24 cellular contexts compared by ENCODE assay signal in the genomic region with DNA sequence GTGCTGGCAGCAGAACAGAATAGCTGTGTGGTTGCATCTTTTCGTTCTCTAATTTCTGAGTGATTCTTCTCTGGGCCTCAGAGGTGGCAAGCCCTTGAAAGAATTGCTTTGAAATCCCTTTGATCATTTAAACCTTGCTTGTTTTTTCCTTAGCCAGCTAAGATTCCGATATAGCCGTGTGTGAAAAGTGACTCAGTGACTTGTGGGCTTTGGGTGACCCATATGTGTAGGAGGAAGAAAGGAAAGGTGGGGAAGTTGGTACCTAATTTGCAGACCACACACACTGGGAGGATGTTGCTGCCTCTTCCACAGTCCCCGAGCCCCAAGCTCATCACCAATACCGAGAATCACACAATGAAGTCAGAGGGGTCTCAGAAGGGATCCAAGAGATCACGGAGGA. TPM values are rescaled to one million over a fixed set of nuclear protein-coding genes. Genes with fewer than 3 reads are reported as not detected.
A peak's percentile ranks its signal among the peaks of the same experiment; 100 is the strongest.
DNase-seq lines count a peak whose midpoint lies in the region; ATAC-seq and TF ChIP-seq lines count a peak whose summit lies in the region.
"Had no signal": no experiment of that assay in that cellular context is flagged by ENCODE, and none has a peak within 500 bp of the region (broad histone marks: within the 10 kb centered on the region; RNA-seq: fewer than 3 reads in every experiment).

No MANE protein-coding gene starts in this region.

- POLR2A ChIA-PET in activated CD8-positive, alpha-beta T cell treated with anti-CD3 and anti-CD28 coated beads for 36 hours (lab: Charles Lee), result interaction anchor here (0.7 to 1.5 kb wide), 4 partner anchors 11 to 245 kb away, joined by 3 to 4 read pairs (median 3); no protein-coding TSS in a partner anchor
- POLR2A ChIA-PET in activated CD8-positive, alpha-beta T cell treated with anti-CD3 and anti-CD28 coated beads, Interleukin-2, amount 10 ng/mL, durations not matched to agents 7 days and 5 days (lab: Charles Lee), result no interaction called here
- POLR2A ChIA-PET in activated naive CD8-positive, alpha-beta T cell treated with anti-CD3 and anti-CD28 coated beads, Interleukin-2, amount 10 ng/mL, durations not matched to agents 7 days and 5 days (lab: Charles Lee), result no interaction called here

- H3K27me3 Mint-ChIP-seq in activated CD8-positive, alpha-beta T cell treated with anti-CD3 and anti-CD28 coated beads for 36 hours, result peaks cover 36% of the 10 kb centered on the region
- peaks cover 36% of the 10 kb centered on the region for H3K27me3 Mint-ChIP-seq in activated CD8-positive, alpha-beta T cell treated with anti-CD3 and anti-CD28 coated beads, Interleukin-2, amount 10 ng/mL, durations not matched to agents 7 days and 5 days (ENCODE audit: low read depth)
- H3K27me3 Mint-ChIP-seq in activated naive CD8-positive, alpha-beta T cell treated with anti-CD3 and anti-CD28 coated beads, Interleukin-2, amount 10 ng/mL, durations not matched to agents 7 days and 5 days, result peaks cover 29% of the 10 kb centered on the region

- H3K27ac Mint-ChIP-seq in activated CD8-positive, alpha-beta T cell treated with anti-CD3 and anti-CD28 coated beads for 36 hours, result peak overlapping the region; percentile 24
- H3K27ac Mint-ChIP-seq in activated CD8-positive, alpha-beta T cell treated with anti-CD3 and anti-CD28 coated beads, Interleukin-2, amount 10 ng/mL, durations not matched to agents 7 days and 5 days, result no peak overlapping the region
- no peak overlapping the region for H3K27ac Mint-ChIP-seq in activated naive CD8-positive, alpha-beta T cell treated with anti-CD3 and anti-CD28 coated beads, Interleukin-2, amount 10 ng/mL, durations not matched to agents 7 days and 5 days
- H3K27ac Mint-ChIP-seq: neural progenitor cell; stimulated activated memory B cell treated with anti-CD40 and anti-IgM and Interleukin-4, amounts not matched to agents 10 μg/mL and 1 μg/mL and 100 μg/mL, for 72 hours; T-helper 17 cell had no signal

- H3K4me3 Mint-ChIP-seq in activated CD8-positive, alpha-beta T cell treated with anti-CD3 and anti-CD28 coated beads for 36 hours, result peak overlapping the region; percentile 21
- no peak overlapping the region for H3K4me3 Mint-ChIP-seq in activated CD8-positive, alpha-beta T cell treated with anti-CD3 and anti-CD28 coated beads, Interleukin-2, amount 10 ng/mL, durations not matched to agents 7 days and 5 days
- H3K4me3 Mint-ChIP-seq in activated naive CD8-positive, alpha-beta T cell treated with anti-CD3 and anti-CD28 coated beads, Interleukin-2, amount 10 ng/mL, durations not matched to agents 7 days and 5 days, result no peak overlapping the region
- H3K4me3 Mint-ChIP-seq: neural progenitor cell; stimulated activated memory B cell treated with anti-CD40 and anti-IgM and Interleukin-4, amounts not matched to agents 10 μg/mL and 1 μg/mL and 100 μg/mL, for 72 hours; T-helper 17 cell had no signal

- peak; percentile 89 for ATAC-seq in activated CD8-positive, alpha-beta T cell treated with anti-CD3 and anti-CD28 coated beads for 36 hours
- no peak for ATAC-seq in activated CD8-positive, alpha-beta T cell treated with anti-CD3 and anti-CD28 coated beads, Interleukin-2, amount 10 ng/mL, durations not matched to agents 7 days and 5 days
- ATAC-seq in activated naive CD8-positive, alpha-beta T cell treated with anti-CD3 and anti-CD28 coated beads, Interleukin-2, amount 10 ng/mL, durations not matched to agents 7 days and 5 days (ENCODE audit: low read depth), result peak; percentile 18
- ATAC-seq in GM19463 (IDR thresholded peaks at IDR 0.05; ENCODE audit: unreplicated experiment), result no peak
- ATAC-seq in HG03280 (IDR thresholded peaks at IDR 0.05; ENCODE audit: unreplicated experiment), result no peak
- ATAC-seq: psoas muscle, T-helper 17 cell had no signal

- no peak for TF ChIP-seq CTCF in activated CD8-positive, alpha-beta T cell treated with anti-CD3 and anti-CD28 coated beads for 36 hours (IDR thresholded peaks at IDR 0.05)

- DNase-seq in activated CD8-positive, alpha-beta T cell treated with anti-CD3 and anti-CD28 coated beads for 36 hours, result peak; percentile 76
- DNase-seq in activated CD8-positive, alpha-beta T cell treated with anti-CD3 and anti-CD28 coated beads, Interleukin-2, amount 10 ng/mL, durations not matched to agents 7 days and 5 days, result no peak
- DNase-seq in activated CD8-positive, alpha-beta memory T cell treated with anti-CD3 and anti-CD28 coated beads, Interleukin-2, amount 50 U/mL, for 24 hours (ENCODE audit: extremely low read depth), result peak; percentile 7
- DNase-seq in activated naive CD8-positive, alpha-beta T cell treated with anti-CD3 and anti-CD28 coated beads, Interleukin-2, amount 10 ng/mL, durations not matched to agents 7 days and 5 days, result no peak
- peak; percentile 13 for DNase-seq in stimulated activated CD8-positive, alpha-beta memory T cell treated with anti-CD3 and anti-CD28 coated beads, Interleukin-4, amount 100 ng/mL, for 24 hours (ENCODE audit: low read depth)
- no peak for DNase-seq in cerebellar nuclear complex (lab: John Stamatoyannopoulos, UW)
- DNase-seq: ACHN; activated effector memory CD4-positive, alpha-beta T cell treated with anti-CD3 and anti-CD28 coated beads, Interleukin-2, amount 50 U/mL, for 16 hours; C1 segment of cervical spinal cord; Calu3; effector CD8-positive, alpha-beta T cell; foreskin melanocyte; hypothalamus; islet precursor cell; NCI-H1092; psoas muscle; T-helper 17 cell; tibial artery had no signal

- peaks cover 5% of the 10 kb centered on the region for H3K36me3 Mint-ChIP-seq in activated CD8-positive, alpha-beta T cell treated with anti-CD3 and anti-CD28 coated beads for 36 hours (ENCODE audit: low read depth)
- no peaks in the 10 kb centered on the region for H3K36me3 Mint-ChIP-seq in activated CD8-positive, alpha-beta T cell treated with anti-CD3 and anti-CD28 coated beads, Interleukin-2, amount 10 ng/mL, durations not matched to agents 7 days and 5 days (ENCODE audit: low read depth)
- no peaks in the 10 kb centered on the region for H3K36me3 Mint-ChIP-seq in activated naive CD8-positive, alpha-beta T cell treated with anti-CD3 and anti-CD28 coated beads, Interleukin-2, amount 10 ng/mL, durations not matched to agents 7 days and 5 days
- H3K36me3 Mint-ChIP-seq: neural progenitor cell had no signal

- CTCF ChIA-PET in activated CD8-positive, alpha-beta T cell treated with anti-CD3 and anti-CD28 coated beads for 36 hours (lab: Charles Lee), result interaction anchor here (0.6 to 1.3 kb wide), 10 partner anchors 8 to 374 kb away, joined by 3 to 13 read pairs (median 3); no protein-coding TSS in a partner anchor
- CTCF ChIA-PET in activated CD8-positive, alpha-beta T cell treated with anti-CD3 and anti-CD28 coated beads, Interleukin-2, amount 10 ng/mL, durations not matched to agents 7 days and 5 days (lab: Charles Lee), result interaction anchor here (1.1 to 1.5 kb wide), 3 partner anchors 10 to 15 kb away, joined by 3 to 4 read pairs (median 4); no protein-coding TSS in a partner anchor

- intact Hi-C loops in activated CD8-positive, alpha-beta T cell treated with anti-CD3 and anti-CD28 coated beads for 36 hours (cut with micrococcal nuclease), result no loop called here

- peaks cover 8% of the 10 kb centered on the region for H3K9me3 Mint-ChIP-seq in activated CD8-positive, alpha-beta T cell treated with anti-CD3 and anti-CD28 coated beads for 36 hours
- H3K9me3 Mint-ChIP-seq in activated CD8-positive, alpha-beta T cell treated with anti-CD3 and anti-CD28 coated beads, Interleukin-2, amount 10 ng/mL, durations not matched to agents 7 days and 5 days (ENCODE audit: insufficient read depth), result no peaks in the 10 kb centered on the region
- no peaks in the 10 kb centered on the region for H3K9me3 Mint-ChIP-seq in activated naive CD8-positive, alpha-beta T cell treated with anti-CD3 and anti-CD28 coated beads, Interleukin-2, amount 10 ng/mL, durations not matched to agents 7 days and 5 days
- H3K9me3 Mint-ChIP-seq: neural progenitor cell had no signal

- peaks cover 24% of the 10 kb centered on the region for H3K4me1 Mint-ChIP-seq in activated CD8-positive, alpha-beta T cell treated with anti-CD3 and anti-CD28 coated beads for 36 hours (ENCODE audit: low read depth)
- peaks cover 13% of the 10 kb centered on the region for H3K4me1 Mint-ChIP-seq in activated CD8-positive, alpha-beta T cell treated with anti-CD3 and anti-CD28 coated beads, Interleukin-2, amount 10 ng/mL, durations not matched to agents 7 days and 5 days (ENCODE audit: low read depth)
- H3K4me1 Mint-ChIP-seq in activated naive CD8-positive, alpha-beta T cell treated with anti-CD3 and anti-CD28 coated beads, Interleukin-2, amount 10 ng/mL, durations not matched to agents 7 days and 5 days, result peaks cover 6% of the 10 kb centered on the region

RNA-seq across cellular contexts. Expression of gene SLC24A4, which starts 18.8 kb away (rescaled TPM):
- not detected for total RNA-seq in activated CD8-positive, alpha-beta T cell treated with anti-CD3 and anti-CD28 coated beads for 36 hours
- total RNA-seq in activated CD8-positive, alpha-beta T cell treated with anti-CD3 and anti-CD28 coated beads, Interleukin-2, amount 10 ng/mL, durations not matched to agents 7 days and 5 days, result under 1 TPM in 1 of 2 experiments, not detected in 1; 0.05 TPM
- total RNA-seq in activated naive CD8-positive, alpha-beta T cell treated with anti-CD3 and anti-CD28 coated beads, Interleukin-2, amount 10 ng/mL, durations not matched to agents 7 days and 5 days, result not detected
- total RNA-seq: Calu3, LHCN-M2, PC-9 had no signal

Comparison
In these comparisons a context has a peak if more than half of its experiments do, and no peak if none do; other contexts are left out.
1. ATAC-seq: peak in activated CD8-positive, alpha-beta T cell treated with anti-CD3 and anti-CD28 coated beads for 36 hours (single experiment) and activated naive CD8-positive, alpha-beta T cell treated with anti-CD3 and anti-CD28 coated beads, Interleukin-2, amount 10 ng/mL, durations not matched to agents 7 days and 5 days (single experiment); none in activated CD8-positive, alpha-beta T cell treated with anti-CD3 and anti-CD28 coated beads, Interleukin-2, amount 10 ng/mL, durations not matched to agents 7 days and 5 days (single experiment), GM19463 (single experiment) and HG03280 (single experiment).
2. DNase-seq: peak in activated CD8-positive, alpha-beta T cell treated with anti-CD3 and anti-CD28 coated beads for 36 hours (single experiment), activated CD8-positive, alpha-beta memory T cell treated with anti-CD3 and anti-CD28 coated beads, Interleukin-2, amount 50 U/mL, for 24 hours (single experiment) and stimulated activated CD8-positive, alpha-beta memory T cell treated with anti-CD3 and anti-CD28 coated beads, Interleukin-4, amount 100 ng/mL, for 24 hours (single experiment); none in activated CD8-positive, alpha-beta T cell treated with anti-CD3 and anti-CD28 coated beads, Interleukin-2, amount 10 ng/mL, durations not matched to agents 7 days and 5 days (single experiment), activated naive CD8-positive, alpha-beta T cell treated with anti-CD3 and anti-CD28 coated beads, Interleukin-2, amount 10 ng/mL, durations not matched to agents 7 days and 5 days (single experiment) and cerebellar nuclear complex (0 of 2).